In genomic region chr6:132675002-132675401, GRCh38 we compare ENCODE assay signal across 2 cellular contexts.
TF ChIP-seq lines count a peak whose summit lies in the region.

No MANE protein-coding gene starts in this region.

TF ChIP-seq in A549, 52 proteins besides CTCF, POLR2A, EP300 and RAD21 (continued from another document):
- TF ChIP-seq PBX3 (IDR thresholded peaks at IDR 0.05) = no peak
- no peak for TF ChIP-seq FOSL2 (IDR thresholded peaks at IDR 0.05)
- TF ChIP-seq FOSL2 (CRISPR knock-in tag; IDR thresholded peaks at IDR 0.05) = no peak
- no peak for TF ChIP-seq HOXA7 (CRISPR knock-in tag; IDR thresholded peaks at IDR 0.05)

TF ChIP-seq in HCT116, 20 proteins besides CTCF, POLR2A, EP300 and RAD21 (continued from another document):
- TF ChIP-seq, protein P1, sequence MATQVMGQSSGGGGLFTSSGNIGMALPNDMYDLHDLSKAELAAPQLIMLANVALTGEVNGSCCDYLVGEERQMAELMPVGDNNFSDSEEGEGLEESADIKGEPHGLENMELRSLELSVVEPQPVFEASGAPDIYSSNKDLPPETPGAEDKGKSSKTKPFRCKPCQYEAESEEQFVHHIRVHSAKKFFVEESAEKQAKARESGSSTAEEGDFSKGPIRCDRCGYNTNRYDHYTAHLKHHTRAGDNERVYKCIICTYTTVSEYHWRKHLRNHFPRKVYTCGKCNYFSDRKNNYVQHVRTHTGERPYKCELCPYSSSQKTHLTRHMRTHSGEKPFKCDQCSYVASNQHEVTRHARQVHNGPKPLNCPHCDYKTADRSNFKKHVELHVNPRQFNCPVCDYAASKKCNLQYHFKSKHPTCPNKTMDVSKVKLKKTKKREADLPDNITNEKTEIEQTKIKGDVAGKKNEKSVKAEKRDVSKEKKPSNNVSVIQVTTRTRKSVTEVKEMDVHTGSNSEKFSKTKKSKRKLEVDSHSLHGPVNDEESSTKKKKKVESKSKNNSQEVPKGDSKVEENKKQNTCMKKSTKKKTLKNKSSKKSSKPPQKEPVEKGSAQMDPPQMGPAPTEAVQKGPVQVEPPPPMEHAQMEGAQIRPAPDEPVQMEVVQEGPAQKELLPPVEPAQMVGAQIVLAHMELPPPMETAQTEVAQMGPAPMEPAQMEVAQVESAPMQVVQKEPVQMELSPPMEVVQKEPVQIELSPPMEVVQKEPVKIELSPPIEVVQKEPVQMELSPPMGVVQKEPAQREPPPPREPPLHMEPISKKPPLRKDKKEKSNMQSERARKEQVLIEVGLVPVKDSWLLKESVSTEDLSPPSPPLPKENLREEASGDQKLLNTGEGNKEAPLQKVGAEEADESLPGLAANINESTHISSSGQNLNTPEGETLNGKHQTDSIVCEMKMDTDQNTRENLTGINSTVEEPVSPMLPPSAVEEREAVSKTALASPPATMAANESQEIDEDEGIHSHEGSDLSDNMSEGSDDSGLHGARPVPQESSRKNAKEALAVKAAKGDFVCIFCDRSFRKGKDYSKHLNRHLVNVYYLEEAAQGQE (IDR thresholded peaks at IDR 0.05; ENCODE audit: low read depth) = no peak
- no peak for TF ChIP-seq EZH2phosphoT487 (IDR thresholded peaks at IDR 0.05; ENCODE audit: borderline replicate concordance)
- TF ChIP-seq ELF1 (IDR thresholded peaks at IDR 0.05; ENCODE audit: borderline replicate concordance, low read depth) = no peak
- TF ChIP-seq JUND (IDR thresholded peaks at IDR 0.05) = no peak
- no peak for TF ChIP-seq YY1 (IDR thresholded peaks at IDR 0.05; ENCODE audit: extremely low read depth, insufficient replicate concordance, low read depth, low read length)
- TF ChIP-seq POLR2AphosphoS5 (IDR thresholded peaks at IDR 0.05; ENCODE audit: low read depth, low read length) = no peak
